Comparison of ENCODE assay signal across 14 cellular contexts in the genomic region with DNA sequence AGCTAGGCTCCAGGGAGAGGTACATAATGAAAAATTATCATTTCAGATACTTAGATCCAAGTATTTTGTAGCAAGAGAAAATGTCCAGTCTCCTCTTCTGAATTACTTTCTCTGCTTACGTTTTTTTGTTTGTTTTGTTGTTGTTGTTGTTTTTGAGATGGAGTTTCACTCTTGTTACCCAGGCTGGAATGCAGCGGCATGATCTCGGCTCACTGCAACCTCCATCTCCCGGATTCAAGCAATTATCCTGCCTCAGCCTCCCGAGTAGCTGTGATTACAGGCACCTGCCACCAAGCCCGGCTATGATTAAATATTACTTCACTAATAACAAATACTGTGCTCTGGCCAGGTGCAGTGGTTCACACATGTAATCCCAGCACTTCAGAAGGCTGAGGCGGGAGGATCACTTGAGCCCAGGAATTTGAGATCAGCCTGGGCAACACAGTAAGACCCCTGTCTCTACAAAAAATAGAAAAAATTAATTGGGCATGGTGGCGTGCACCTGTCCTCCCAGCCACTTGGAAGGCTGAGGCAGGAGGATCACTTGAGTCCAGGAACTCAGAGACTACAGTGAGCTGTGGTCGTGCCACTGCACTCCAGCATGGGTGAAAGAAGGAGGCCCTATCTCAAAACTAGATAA.
DNase-seq lines count a peak whose midpoint lies in the region; ATAC-seq, FAIRE-seq and TF ChIP-seq lines count a peak whose summit lies in the region.
"Had no signal": no experiment of that assay in that cellular context is flagged by ENCODE, and none has a peak within 500 bp of the region (broad histone marks: within the 10 kb centered on the region; RNA-seq: fewer than 3 reads in every experiment).

No MANE protein-coding gene starts in this region.

- H3K9me3 ChIP-seq in CD8-positive, alpha-beta memory T cell (ENCODE audit: low read length), result no peaks in the 10 kb centered on the region
- H3K9me3 ChIP-seq in Loucy (ENCODE audit: insufficient read depth, low read depth, low read length), result no peaks in the 10 kb centered on the region
- H3K9me3 ChIP-seq in K562 (replicated peaks; ENCODE audit: control insufficient read depth, insufficient read depth, low read depth, low read length), result no peaks in the 10 kb centered on the region
- H3K9me3 ChIP-seq in prostate gland, result no peaks in the 10 kb centered on the region
- no peaks in the 10 kb centered on the region for H3K9me3 ChIP-seq in uterus
- no peaks in the 10 kb centered on the region for H3K9me3 ChIP-seq in H9 (ENCODE audit: control insufficient read depth, low read depth, low read length)
- H3K9me3 ChIP-seq: BE2C had no signal

- no peak overlapping the region for H2BK12ac ChIP-seq in H9 (ENCODE audit: insufficient read length, low read depth, low read length)

- H2AK5ac ChIP-seq in H9 (ENCODE audit: insufficient read length, low read length), result no peak overlapping the region

- H2BK5ac ChIP-seq in H9 (ENCODE audit: insufficient read length, low read length), result no peak overlapping the region

- in situ Hi-C loops in K562 (cut with MboI), result no loop called here

- H3K36me3 ChIP-seq in CD8-positive, alpha-beta memory T cell (ENCODE audit: insufficient read depth, low read length), result no peaks in the 10 kb centered on the region
- H3K36me3 ChIP-seq in Loucy (ENCODE audit: insufficient read depth, low read length) (no peaks in the 10 kb centered on the region), K562 (ENCODE audit: control insufficient read depth, insufficient read depth, low read length) (0 out of 3 replicates have a peak, but pooled peaks cover 4% of the 10 kb centered on the region), prostate gland (no peaks in the 10 kb centered on the region), uterus (no peaks in the 10 kb centered on the region)
- H3K36me3 ChIP-seq: BE2C had no signal

- no peak for TF ChIP-seq EP300 in K562 (IDR thresholded peaks at IDR 0.05; ENCODE audit: low read length)

- no peaks in the 10 kb centered on the region for H3K23me2 ChIP-seq in H9 (ENCODE audit: insufficient read length, low read depth, low read length, poor library complexity, severe bottlenecking)

- H3K27me3 Mint-ChIP-seq in CD8-positive, alpha-beta memory T cell, result peaks cover 0 to 7% of the 10 kb centered on the region in 2 donors
- H3K27me3 Mint-ChIP-seq in H9 (ENCODE audit: low read depth), result no peaks in the 10 kb centered on the region; the same call in 1 of the 2 replicates

- H4K20me1 ChIP-seq in Loucy (ENCODE audit: insufficient read depth, low read length, poor library complexity, severe bottlenecking) (no peaks in the 10 kb centered on the region), K562 (replicated peaks; ENCODE audit: control insufficient read depth, insufficient read depth, low read length) (no peaks in the 10 kb centered on the region), H9 (ENCODE audit: control insufficient read depth, insufficient read depth, insufficient read length) (no peaks in the 10 kb centered on the region)

- no peak overlapping the region for H3K4me3 Mint-ChIP-seq in CD8-positive, alpha-beta memory T cell
- H3K4me3 Mint-ChIP-seq in H9, result no peak overlapping the region

- H3K79me2 ChIP-seq in Loucy (ENCODE audit: insufficient read depth, low read length) (no peaks in the 10 kb centered on the region), K562 (ENCODE audit: control insufficient read depth, insufficient read depth, low read length) (peaks cover 48% of the 10 kb centered on the region), H9 (ENCODE audit: insufficient read depth, low read length) (no peaks in the 10 kb centered on the region)

- H3K9me1 ChIP-seq in K562 (ENCODE audit: control insufficient read depth, insufficient read depth, low read length), result no peaks in the 10 kb centered on the region

- H3K18ac ChIP-seq in H9 (ENCODE audit: insufficient read length, low read depth, low read length), result no peak overlapping the region

- DNase-seq in CD8-positive, alpha-beta memory T cell, result no peak
- DNase-seq in K562 (ENCODE audit: extremely low read depth in 1 of 4, low spot score in 3 of 4), result no peak
- no peak for DNase-seq in prostate gland (ENCODE audit: low spot score)
- no peak for DNase-seq in uterus
- DNase-seq in H9, result no peak
- DNase-seq: BE2C, DMS 273 treated with DMSO at 0.1 percent for 48 hours, EL, H7, NCI-H1417 treated with DMSO at 0.1 percent for 48 hours, NCI-H345, SIG-M5 had no signal

- H3K4ac ChIP-seq in H9 (ENCODE audit: low read depth, low read length), result no peak overlapping the region

- no peaks in the 10 kb centered on the region for H3K27me3 ChIP-seq in CD8-positive, alpha-beta memory T cell (ENCODE audit: insufficient read depth, low read length, poor library complexity, severe bottlenecking)
- H3K27me3 ChIP-seq in Loucy (ENCODE audit: insufficient read depth, low read length, poor library complexity, severe bottlenecking) (no peaks in the 10 kb centered on the region), K562 (ENCODE audit: control insufficient read depth in 2 of 2, insufficient read depth in 2 of 2, low read length in 2 of 2) (no peaks in the 10 kb centered on the region; a peak in 1 of 5 replicates), prostate gland (replicated peaks; ENCODE audit: insufficient read depth) (no peaks in the 10 kb centered on the region), uterus (no peaks in the 10 kb centered on the region), H9 (ENCODE audit: insufficient read depth, low read length) (no peaks in the 10 kb centered on the region)
- H3K27me3 ChIP-seq: BE2C had no signal

- no TSS peak for BruUV-seq in K562 (replicated peaks; lab: Mats Ljungman, UMichigan)

- TF ChIP-seq POLR2A in K562 (conservative IDR thresholded peaks at IDR 0.05) (no peak), prostate gland (IDR thresholded peaks at IDR 0.05) (no peak), uterus (IDR thresholded peaks at IDR 0.05) (no peak)

- H3K36me3 Mint-ChIP-seq in CD8-positive, alpha-beta memory T cell, result no peaks in the 10 kb centered on the region
- H3K36me3 Mint-ChIP-seq in H9 (ENCODE audit: insufficient read depth in 1 of 3, low read depth in 3 of 3), result no peaks in the 10 kb centered on the region

- ATAC-seq in K562, result no peak
- no peak for ATAC-seq in GM18873 (IDR thresholded peaks at IDR 0.05; ENCODE audit: low FRiP score, unreplicated experiment)

- H3K9me2 ChIP-seq in Loucy (replicated peaks; ENCODE audit: low read depth, low read length), result no peaks in the 10 kb centered on the region

- no peak overlapping the region for H3T11ph ChIP-seq in H9 (ENCODE audit: low read length)

- no peak overlapping the region for H3K23ac ChIP-seq in H9 (ENCODE audit: insufficient read length, low read depth, low read length)

- TF ChIP-seq CTCF in Loucy (conservative IDR thresholded peaks at IDR 0.05; ENCODE audit: low read length) (no peak), K562 (IDR thresholded peaks at IDR 0.05 in 2 of 3, conservative IDR thresholded peaks at IDR 0.05 in 1 of 3; ENCODE audit: insufficient read depth in 2 of 3, low read depth in 1 of 3, low read length in 3 of 3) (no peak), prostate gland (IDR thresholded peaks at IDR 0.05) (no peak), uterus (IDR thresholded peaks at IDR 0.05) (no peak), H9 (conservative IDR thresholded peaks at IDR 0.05) (no peak)

- H3K4me3 ChIP-seq in CD8-positive, alpha-beta memory T cell (ENCODE audit: low read length), result no peak overlapping the region
- H3K4me3 ChIP-seq in Loucy (ENCODE audit: low read length, poor library complexity, severe bottlenecking) (no peak overlapping the region), K562 (peak overlapping the region; percentile 48), prostate gland (no peak overlapping the region), uterus (no peak overlapping the region)

- POLR2A ChIA-PET in CD8-positive, alpha-beta memory T cell (lab: Charles Lee), result no interaction called here
- POLR2A ChIA-PET in K562 (lab: Yijun Ruan, JAX), result interaction anchor here (0.6 to 4.2 kb wide), 21 partner anchors 8 to 697 kb away, joined by 3 to 35 read pairs (median 4); a partner anchor contains a TSS

- no peak overlapping the region for H2BK120ac ChIP-seq in H9 (ENCODE audit: low read depth, low read length, poor library complexity, severe bottlenecking)

- peak overlapping the region; percentile 88 for H3K27ac ChIP-seq in CD8-positive, alpha-beta memory T cell (ENCODE audit: low read depth, low read length)
- H3K27ac ChIP-seq in K562 (ENCODE audit: extremely low read depth, low read depth, low read length), result peak overlapping the region; percentile 96
- H3K27ac ChIP-seq in prostate gland, result peak overlapping the region; percentile 16 to 58
- no peak overlapping the region for H3K27ac ChIP-seq in uterus
- H3K27ac ChIP-seq in H9 (ENCODE audit: insufficient read length, low read depth, low read length), result no peak overlapping the region

- H4K91ac ChIP-seq in H9 (ENCODE audit: insufficient read length, low read depth, low read length), result no peak overlapping the region

- H3K4me1 ChIP-seq in CD8-positive, alpha-beta memory T cell (ENCODE audit: insufficient read depth, low read length), result no peaks in the 10 kb centered on the region
- H3K4me1 ChIP-seq in Loucy (ENCODE audit: insufficient read depth, low read length, poor library complexity, severe bottlenecking) (peaks cover 43% of the 10 kb centered on the region), K562 (replicated peaks in 1 of 2; ENCODE audit: control insufficient read depth in 2 of 2, insufficient read depth in 2 of 2, low read length in 2 of 2) (peaks cover 28 to 46% of the 10 kb centered on the region in 2 experiments), prostate gland (replicated peaks) (no peaks in the 10 kb centered on the region), uterus (no peaks in the 10 kb centered on the region), H9 (ENCODE audit: insufficient read depth, low read length) (no peaks in the 10 kb centered on the region)

- no peaks in the 10 kb centered on the region for H3K79me1 ChIP-seq in H9 (ENCODE audit: insufficient read depth, low read depth, low read length, poor library complexity, severe bottlenecking)

- no peaks in the 10 kb centered on the region for H3F3A ChIP-seq in Loucy (ENCODE audit: low read depth)

- no peak overlapping the region for H3K9ac ChIP-seq in Loucy (ENCODE audit: low read depth, low read length, poor library complexity, severe bottlenecking)
- peak overlapping the region; percentile 91 for H3K9ac ChIP-seq in K562 (ENCODE audit: insufficient read depth in 1 of 2, low read depth in 2 of 2, low read length in 2 of 2)
- no peak overlapping the region for H3K9ac ChIP-seq in H9 (ENCODE audit: extremely low read depth, insufficient read length, low read length)

- WGBS in K562 (ENCODE audit: insufficient coverage, low coverage, missing lambda C conversion rate), result 22% methylated on average over 9 of the region's 9 CpGs
- WGBS in prostate gland, result 87% methylated on average over 9 of the region's 9 CpGs
- WGBS in H9 (ENCODE audit: extremely low coverage, insufficient read length, low lambda C conversion rate), result no CpG with 5 or more reads among the region's 9 CpGs

- no peak overlapping the region for H4K8ac ChIP-seq in H9 (replicated peaks; ENCODE audit: insufficient read length, low read depth, low read length)

- H3K56ac ChIP-seq in H9 (ENCODE audit: insufficient read length, low read depth, low read length), result no peak overlapping the region

- H2AFZ ChIP-seq in Loucy (ENCODE audit: low read length) (peak overlapping the region; percentile 63), K562 (ENCODE audit: low read depth, low read length) (peak overlapping the region; percentile 78), H9 (ENCODE audit: low read length) (no peak overlapping the region)

- H3K4me2 ChIP-seq in Loucy (ENCODE audit: low read depth, low read length, poor library complexity, severe bottlenecking) (no peak overlapping the region), K562 (ENCODE audit: insufficient read depth, low read length) (peak overlapping the region; percentile 96), H9 (ENCODE audit: insufficient read depth, insufficient read length, low read length) (no peak overlapping the region)

- no peak overlapping the region for H3K14ac ChIP-seq in H9 (ENCODE audit: insufficient read depth, low read length)

- H3K9me3 Mint-ChIP-seq in CD8-positive, alpha-beta memory T cell, result no peaks in the 10 kb centered on the region
- H3K9me3 Mint-ChIP-seq in H9, result no peaks in the 10 kb centered on the region

- H3K4me1 Mint-ChIP-seq in CD8-positive, alpha-beta memory T cell, result no peaks in the 10 kb centered on the region
- H3K4me1 Mint-ChIP-seq in H9, result peaks cover 13 to 16% of the 10 kb centered on the region in 2 experiments

- no peak for TF ChIP-seq RAD21 in K562 (CRISPR knock-in tag; conservative IDR thresholded peaks at IDR 0.05 in 1 of 2, IDR thresholded peaks at IDR 0.05 in 1 of 2)

- peak overlapping the region in 1 of 8 donors; percentile 6 for H3K27ac Mint-ChIP-seq in CD8-positive, alpha-beta memory T cell
- H3K27ac Mint-ChIP-seq in H9, result no peak overlapping the region

- intact Hi-C loops in K562 (cut with micrococcal nuclease), result no loop called here
- intact Hi-C loops in prostate gland (cut with DNase I), result no loop called here
- intact Hi-C loops in uterus (cut with DNase I; ENCODE audit: low total_unique reads), result no loop called here

- H2BK20ac ChIP-seq in H9 (ENCODE audit: low read depth, low read length, poor library complexity, severe bottlenecking), result no peak overlapping the region

- no peak overlapping the region for H4K5ac ChIP-seq in H9 (ENCODE audit: insufficient read length, low read depth, low read length)

- no peak overlapping the region for H2BK15ac ChIP-seq in H9 (ENCODE audit: low read depth, low read length)

- no peak for FAIRE-seq in K562 (lab: Jason Lieb, UNC)

- CTCF ChIA-PET in CD8-positive, alpha-beta memory T cell (lab: Charles Lee), result interaction anchor here (1.0 kb wide), 1 partner anchor 1153 kb away, joined by 3 read pairs; no protein-coding TSS in a partner anchor
- CTCF ChIA-PET in K562 (lab: Yijun Ruan, JAX; ENCODE audit: low intra/inter-chr PET ratio), result no interaction called here

Comparison
In these comparisons a context has a peak if more than half of its experiments do, and no peak if none do; other contexts are left out.
1. H3K27ac ChIP-seq: peak in CD8-positive, alpha-beta memory T cell (single experiment), K562 (single experiment) and prostate gland (2 of 2); none in uterus (0 of 2) and H9 (single experiment).
2. H3K9ac ChIP-seq: peak in K562 (2 of 2); none in Loucy (single experiment) and H9 (single experiment).